3 cellular contexts compared by ENCODE assay signal in genomic region chr4:137668885-137669284, GRCh38.
A peak's percentile ranks its signal among the peaks of the same experiment; 100 is the strongest.
TF ChIP-seq lines count a peak whose summit lies in the region.

No MANE protein-coding gene starts in this region.

TF ChIP-seq in HepG2, 621 proteins besides CTCF, POLR2A, EP300 and RAD21:
- TF ChIP-seq ZNF761 (CRISPR knock-in tag; conservative IDR thresholded peaks at IDR 0.05) (no peak), MAFF (IDR thresholded peaks at IDR 0.05; ENCODE audit: low read depth, low read length) (peak; percentile 98), MAFK (conservative IDR thresholded peaks at IDR 0.05 in 1 of 2, IDR thresholded peaks at IDR 0.05 in 1 of 2; ENCODE audit: low read length in 2 of 2) (peak; percentile 96 to 99), CEBPB (IDR thresholded peaks at IDR 0.05; ENCODE audit: borderline replicate concordance, low read depth, low read length) (0 out of 2 replicates have a peak, but pooled peaks have one; percentile 5)

TF ChIP-seq in K562, 482 proteins besides CTCF, POLR2A, EP300 and RAD21:
- no peak for TF ChIP-seq NCOA4 (IDR thresholded peaks at IDR 0.05; ENCODE audit: partially characterized antibody)
- TF ChIP-seq C11orf30 (IDR thresholded peaks at IDR 0.05; ENCODE audit: low read depth): peak; percentile 77; the same call in 1 of the 2 replicates
- TF ChIP-seq MAFF (IDR thresholded peaks at IDR 0.05; ENCODE audit: low read length): peak; percentile 94
- TF ChIP-seq SMARCC2 (IDR thresholded peaks at IDR 0.05; ENCODE audit: low read depth): no peak
- no peak for TF ChIP-seq ZBTB17 (CRISPR knock-in tag; IDR thresholded peaks at IDR 0.05)
- no peak for TF ChIP-seq ZNF3 (CRISPR knock-in tag; IDR thresholded peaks at IDR 0.05)
- peak; percentile 84 for TF ChIP-seq MAFG (tag; conservative IDR thresholded peaks at IDR 0.05)
- no peak for TF ChIP-seq TCF3 (CRISPR knock-in tag; IDR thresholded peaks at IDR 0.05)
- peak; percentile 91 for TF ChIP-seq ZNF316 (IDR thresholded peaks at IDR 0.05)
- TF ChIP-seq THRAP3 (IDR thresholded peaks at IDR 0.05; ENCODE audit: borderline replicate concordance): no peak
- TF ChIP-seq RUNX1 (IDR thresholded peaks at IDR 0.05; ENCODE audit: low read depth): no peak
- no peak for TF ChIP-seq ETV1 (tag; conservative IDR thresholded peaks at IDR 0.05; ENCODE audit: low read depth)
- no peak for TF ChIP-seq MTA1 (IDR thresholded peaks at IDR 0.05; ENCODE audit: borderline replicate concordance)
- TF ChIP-seq XRCC3 (IDR thresholded peaks at IDR 0.05): no peak
- no peak for TF ChIP-seq ZNF263 (CRISPR knock-in tag; IDR thresholded peaks at IDR 0.05; ENCODE audit: borderline replicate concordance)
- TF ChIP-seq ZNF408 (CRISPR knock-in tag; IDR thresholded peaks at IDR 0.05; ENCODE audit: low read depth): no peak
- TF ChIP-seq MAFK (IDR thresholded peaks at IDR 0.05; ENCODE audit: low read length): peak; percentile 97
- no peak for TF ChIP-seq CC2D1A (IDR thresholded peaks at IDR 0.05)
- no peak for TF ChIP-seq MXD1 (CRISPR knock-in tag; IDR thresholded peaks at IDR 0.05; ENCODE audit: borderline replicate concordance, poor library complexity, severe bottlenecking)
- TF ChIP-seq KHSRP (IDR thresholded peaks at IDR 0.05): no peak
- no peak for TF ChIP-seq PHTF2 (CRISPR knock-in tag; IDR thresholded peaks at IDR 0.05)
- no peak for TF ChIP-seq PTRF (tag; IDR thresholded peaks at IDR 0.05)
- no peak for TF ChIP-seq MTF1 (CRISPR knock-in tag; IDR thresholded peaks at IDR 0.05; ENCODE audit: borderline replicate concordance)
- TF ChIP-seq SAP30 (IDR thresholded peaks at IDR 0.05; ENCODE audit: borderline replicate concordance, insufficient read depth, low read depth, low read length, poor library complexity, severe bottlenecking): no peak
- TF ChIP-seq ZNF77 (CRISPR knock-in tag; IDR thresholded peaks at IDR 0.05): no peak
- TF ChIP-seq HMGXB4 (CRISPR knock-in tag; IDR thresholded peaks at IDR 0.05): no peak
- no peak for TF ChIP-seq YBX1 (IDR thresholded peaks at IDR 0.05)
- no peak for TF ChIP-seq MED1 (CRISPR knock-in tag; IDR thresholded peaks at IDR 0.05; ENCODE audit: borderline replicate concordance)
- TF ChIP-seq ZNF395 (CRISPR knock-in tag; IDR thresholded peaks at IDR 0.05): no peak
- TF ChIP-seq ZNF655 (CRISPR knock-in tag; IDR thresholded peaks at IDR 0.05): no peak
- no peak for TF ChIP-seq ZEB2 (IDR thresholded peaks at IDR 0.05)
- TF ChIP-seq CBFA2T3 (IDR thresholded peaks at IDR 0.05): no peak

TF ChIP-seq in GM12891, 5 proteins besides CTCF, POLR2A, EP300 and RAD21:
- TF ChIP-seq PAX5 (IDR thresholded peaks at IDR 0.05; ENCODE audit: insufficient read depth, low read length, severe bottlenecking) (no peak), POLR2AphosphoS5 (IDR thresholded peaks at IDR 0.05; ENCODE audit: low read depth, low read length) (no peak), POU2F2 (IDR thresholded peaks at IDR 0.05; ENCODE audit: low read depth, low read length) (no peak), TAF1 (IDR thresholded peaks at IDR 0.05; ENCODE audit: low read depth, low read length) (no peak), SPI1 (IDR thresholded peaks at IDR 0.05; ENCODE audit: low read depth, low read length) (no peak)
